ENCODE assay signal across 13 cellular contexts in the genomic region with DNA sequence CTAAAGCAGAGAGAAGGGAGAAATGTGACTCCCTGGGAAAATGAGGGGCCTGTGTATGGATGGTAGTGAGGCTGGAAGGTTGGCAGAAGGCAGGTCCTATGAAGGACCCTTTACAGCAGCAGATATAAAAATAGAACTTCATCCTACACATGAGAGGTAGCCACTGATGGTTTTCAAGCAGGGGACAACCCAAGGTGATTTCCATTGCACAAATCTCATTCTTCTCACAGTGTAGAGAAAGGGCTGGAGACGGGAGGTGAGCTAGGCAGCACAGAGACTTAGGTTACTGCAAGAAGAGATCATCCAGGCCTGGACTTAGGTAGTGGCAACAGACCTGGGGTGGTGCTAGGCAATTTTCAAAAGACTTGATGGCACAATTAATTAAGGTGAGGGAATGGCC. TPM values are rescaled to one million over a fixed set of nuclear protein-coding genes. Genes with fewer than 3 reads are reported as not detected.
DNase-seq lines count a peak whose midpoint lies in the region; ATAC-seq, FAIRE-seq and TF ChIP-seq lines count a peak whose summit lies in the region.
"Had no signal": no experiment of that assay in that cellular context is flagged by ENCODE, and none has a peak within 500 bp of the region (broad histone marks: within the 10 kb centered on the region; RNA-seq: fewer than 3 reads in every experiment).

No MANE protein-coding gene starts in this region.

- no peak for TF ChIP-seq CTCF in GM12878 (IDR thresholded peaks at IDR 0.05 in 2 of 3, conservative IDR thresholded peaks at IDR 0.05 in 1 of 3; ENCODE audit: control insufficient read depth in 2 of 3, extremely low read depth in 1 of 3, insufficient read depth in 1 of 3, low read depth in 3 of 3, low read length in 3 of 3)
- no peak for TF ChIP-seq CTCF in mesothelial cell of epicardium (IDR thresholded peaks at IDR 0.05; ENCODE audit: unreplicated experiment)

- no peak overlapping the region; the same call in 1 of the 2 replicates for H3K4me3 ChIP-seq in GM12878
- H3K4me3 ChIP-seq: gastrocnemius medialis, left ventricle myocardium inferior, thyroid gland had no signal

- peak overlapping the region; percentile 49 for H3K27ac ChIP-seq in GM12878 (ENCODE audit: control insufficient read depth, insufficient read depth)
- H3K27ac ChIP-seq: left ventricle myocardium inferior, thyroid gland had no signal

- H4K20me1 ChIP-seq in GM12878 (ENCODE audit: control insufficient read depth, insufficient read depth): no peaks in the 10 kb centered on the region

- peak; percentile 57 for ATAC-seq in GM21381 (IDR thresholded peaks at IDR 0.05; ENCODE audit: unreplicated experiment)
- ATAC-seq in HG03045 (IDR thresholded peaks at IDR 0.05; ENCODE audit: unreplicated experiment): peak; percentile 76
- ATAC-seq in GM12878: peak; percentile 88
- ATAC-seq: gastrocnemius medialis had no signal

- SMC1A ChIA-PET in GM12878 (lab: Charles Lee; ENCODE audit: uncharacterized antibody, unreplicated experiment): interaction anchor here (1.2 to 3.3 kb wide), 3 partner anchors 10 to 50 kb away, joined by 3 to 19 read pairs (median 3); no protein-coding TSS in a partner anchor

- in situ Hi-C loops in GM12878 (cut with MboI): no loop called here

- no peak overlapping the region for H3K4me3 Mint-ChIP-seq in mesothelial cell of epicardium
- H3K4me3 Mint-ChIP-seq: activated T-helper 1 cell treated with anti-CD3 and anti-CD28 coated beads, Interleukin-12 subunit alpha, Interleukin-12 subunit beta, Interleukin-2, Interleukin-4 antibody, amounts not matched to agents 30 ng/mL and 10 ng/mL and 1 ng/mL, durations not matched to agents 14 hours and 24 hours and 36 hours had no signal

- H3K4me1 ChIP-seq in GM12878 (ENCODE audit: control insufficient read depth, insufficient read depth, low read length): peaks cover 24% of the 10 kb centered on the region

- H3K27ac Mint-ChIP-seq in mesothelial cell of epicardium: no peak overlapping the region
- H3K27ac Mint-ChIP-seq: activated T-helper 1 cell treated with anti-CD3 and anti-CD28 coated beads, Interleukin-12 subunit alpha, Interleukin-12 subunit beta, Interleukin-2, Interleukin-4 antibody, amounts not matched to agents 30 ng/mL and 10 ng/mL and 1 ng/mL, durations not matched to agents 14 hours and 24 hours and 36 hours had no signal

- H3K27me3 ChIP-seq in GM12878 (replicated peaks in 1 of 2; ENCODE audit: control insufficient read depth in 2 of 2, insufficient read depth in 2 of 2, low read length in 1 of 2): no peaks in the 10 kb centered on the region
- H3K27me3 ChIP-seq: gastrocnemius medialis, thyroid gland had no signal

- peak overlapping the region; percentile 51 for H3K4me2 ChIP-seq in GM12878 (ENCODE audit: control insufficient read depth, insufficient read depth)

- no TSS peak for BruUV-seq in GM12878 (replicated peaks; lab: Mats Ljungman, UMichigan)

- peaks cover 24% of the 10 kb centered on the region for H3K79me2 ChIP-seq in GM12878 (ENCODE audit: control insufficient read depth, insufficient read depth, low read length)

- TF ChIP-seq EP300 in GM12878 (IDR thresholded peaks at IDR 0.05; ENCODE audit: borderline replicate concordance in 1 of 2, control insufficient read depth in 1 of 2, low read depth in 2 of 2, low read length in 2 of 2): no peak

- 5% methylated on average over 1 of the region's 1 CpG for WGBS in GM12878 (ENCODE audit: insufficient coverage, insufficient replicate concordance, low lambda C conversion rate, missing lambda C conversion rate)

- FAIRE-seq in GM18507 (lab: Jason Lieb, UNC): peak; percentile 69
- FAIRE-seq in GM12878 (lab: Jason Lieb, UNC): peak; percentile 64
- FAIRE-seq: RCC 7860 had no signal

- H3K9ac ChIP-seq in GM12878 (ENCODE audit: control insufficient read depth, insufficient read depth, low read length): no peak overlapping the region

- RAD21 ChIA-PET in GM12878 (lab: Charles Lee; ENCODE audit: unreplicated experiment): interaction anchor here (1.2 kb wide), 1 partner anchor 52 kb away, joined by 4 read pairs; no protein-coding TSS in a partner anchor

- DNase-seq in GM18507 (ENCODE audit: extremely low spot score, insufficient read length, low read depth) (no peak), GM12878 (ENCODE audit: low read depth, low spot score) (no peak), mesothelial cell of epicardium (ENCODE audit: low spot score in 2 of 2, unreplicated experiment in 2 of 2) (no peak)
- DNase-seq in effector CD4-positive, alpha-beta T cell: no peak
- no peak for DNase-seq in activated effector memory CD4-positive, alpha-beta T cell treated with Interleukin-2 at 50 U/mL for 16 hours
- no peak for DNase-seq in activated CD4-positive, CD25-positive, alpha-beta regulatory T cell treated with anti-CD3 and anti-CD28 coated beads, Interleukin-2, amount 50 U/mL, for 72 hours
- DNase-seq: gastrocnemius medialis, left ventricle myocardium inferior had no signal

- no peak for TF ChIP-seq POLR2A in GM12878 (IDR thresholded peaks at IDR 0.05; ENCODE audit: low read depth, low read length)

- no peaks in the 10 kb centered on the region for H3K36me3 Mint-ChIP-seq in mesothelial cell of epicardium

- no peak overlapping the region for H2AFZ ChIP-seq in GM12878 (ENCODE audit: control insufficient read depth, low read depth, low read length)

- POLR2A ChIA-PET in GM12878 (lab: Charles Lee): interaction anchor here (0.8 kb wide), 1 partner anchor 36 kb away, joined by 3 read pairs; no protein-coding TSS in a partner anchor

- H3K9me3 ChIP-seq in GM12878 (replicated peaks; ENCODE audit: control insufficient read depth, insufficient read depth, low read length): no peaks in the 10 kb centered on the region
- H3K9me3 ChIP-seq: gastrocnemius medialis, left ventricle myocardium inferior, thyroid gland had no signal

- H3K27me3 Mint-ChIP-seq in mesothelial cell of epicardium (ENCODE audit: low read depth): no peaks in the 10 kb centered on the region

- CTCF ChIA-PET in GM12878 (lab: Yijun Ruan, JAX): no interaction called here

- intact Hi-C loops in GM12878 (cut with micrococcal nuclease; ENCODE audit: unreplicated experiment): no loop called here

- TF ChIP-seq RAD21 in GM12878 (IDR thresholded peaks at IDR 0.05; ENCODE audit: insufficient read depth, low read depth, low read length): no peak; the same call in 1 of the 2 replicates

- no peaks in the 10 kb centered on the region; a peak in 1 of 4 replicates for H3K36me3 ChIP-seq in GM12878 (ENCODE audit: control insufficient read depth in 2 of 2, insufficient read depth in 2 of 2, low read length in 1 of 2)
- H3K36me3 ChIP-seq: gastrocnemius medialis, left ventricle myocardium inferior, thyroid gland had no signal

- no peaks in the 10 kb centered on the region for H3K9me3 Mint-ChIP-seq in mesothelial cell of epicardium
- H3K9me3 Mint-ChIP-seq: activated T-helper 1 cell treated with anti-CD3 and anti-CD28 coated beads, Interleukin-12 subunit alpha, Interleukin-12 subunit beta, Interleukin-2, Interleukin-4 antibody, amounts not matched to agents 30 ng/mL and 10 ng/mL and 1 ng/mL, durations not matched to agents 14 hours and 24 hours and 36 hours had no signal

- peaks cover 44% of the 10 kb centered on the region for H3K4me1 Mint-ChIP-seq in mesothelial cell of epicardium

TF ChIP-seq in GM12878, 131 proteins besides CTCF, POLR2A, EP300 and RAD21:
- TF ChIP-seq RUNX3 (IDR thresholded peaks at IDR 0.05; ENCODE audit: low read length): 0 out of 2 replicates have a peak, but pooled peaks have one; percentile 7
- no peak for TF ChIP-seq SREBF1 (IDR thresholded peaks at IDR 0.05; ENCODE audit: low read length)

RNA-seq across cellular contexts. Expression of gene TRAM2, which starts 30.7 kb away (rescaled TPM):
- 9.5 and 10.9 TPM in 2 replicates for total RNA-seq in GM12878 (2013; cell fraction: nucleolus; rRNA removed)
- total RNA-seq in GM12878 (2014; rRNA removed) (10.9 and 11.0 TPM in 2 replicates), GM12878 (2014; rRNA removed; fragmentation: Illumina TruSeq; extraction: Trizol) (7.9 and 8.2 TPM in 2 replicates), GM12878 (2021) (12.5 and 13.2 TPM in 2 replicates), mesothelial cell of epicardium (21.7 to 22.1 TPM (median 21.8 TPM) in 3 replicates)
- 4.4 TPM for polyA plus RNA-seq in GM12878 (2011; ENCODE audit: low read depth)
- polyA plus RNA-seq in GM12878 (2011; rRNA removed) (4.8 and 6.8 TPM in 2 replicates), GM12878 (2014; fragmentation: Illumina TruSeq; extraction: Trizol) (12.4 and 13.9 TPM in 2 replicates), GM12878 (2014; fragmentation: Nextera tagmentation; extraction: Ambion mirVana) (1 to 10 TPM; 2.5 TPM), GM12878 (2014; rRNA removed) (10.5 and 11.1 TPM in 2 replicates), GM12878 (2016; fragmentation: Nextera tagmentation; extraction: Ambion mirVana) (10 to 100 TPM; 13.9 to 15.0 TPM)
- 6.9 and 7.2 TPM in 2 replicates for polyA plus RNA-seq in GM12878 (2011; cell fraction: cytosol; rRNA removed)
- 12.2 and 13.7 TPM in 2 replicates for polyA plus RNA-seq in GM12878 (2011; cell fraction: nucleus; rRNA removed)
- 5.6 and 6.1 TPM in 2 replicates for polyA plus RNA-seq in GM12878 (2012)
- 5.0 and 5.9 TPM in 2 replicates for polyA minus RNA-seq in GM12878 (2011; rRNA and poly(A)+ RNA removed)
- polyA minus RNA-seq in GM12878 (2011; cell fraction: cytosol; rRNA and poly(A)+ RNA removed): 1.9 and 3.6 TPM in 2 replicates
- 3.1 and 5.9 TPM in 2 replicates for polyA minus RNA-seq in GM12878 (2011; cell fraction: nucleus; rRNA and poly(A)+ RNA removed)
